Comparison of ENCODE assay signal across 8 cellular contexts in the genomic region with DNA sequence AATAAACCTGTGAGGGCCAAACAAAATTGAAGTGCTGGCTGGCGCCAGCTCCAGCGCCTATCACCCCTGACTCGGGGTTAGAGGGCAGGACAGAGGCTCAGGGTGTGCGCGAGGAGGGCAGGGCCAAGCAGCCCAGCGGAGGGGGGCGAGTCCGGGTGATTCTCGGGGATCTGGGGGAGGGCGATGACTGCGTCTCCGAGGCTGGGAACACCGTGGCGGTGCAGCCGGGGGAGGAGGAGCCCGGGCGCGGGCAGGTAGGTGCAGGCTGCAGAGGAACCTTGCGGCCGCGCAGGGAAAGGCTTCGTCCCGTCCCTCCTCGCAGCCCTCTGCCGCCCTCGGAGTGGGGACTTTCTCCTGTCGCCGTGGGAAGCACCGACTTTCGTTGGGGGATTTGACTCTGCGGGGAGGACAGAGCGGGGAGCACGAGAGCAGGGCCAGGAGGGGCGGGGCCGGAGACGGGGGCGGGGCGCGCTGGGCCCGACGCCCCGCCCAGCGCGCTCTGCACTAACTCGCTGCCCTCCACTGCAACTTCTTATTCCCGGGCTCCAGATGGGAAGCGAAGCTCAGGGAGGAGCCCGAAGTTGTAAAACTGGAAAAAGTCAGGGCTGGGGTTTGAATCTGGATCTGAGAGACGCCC. TPM values are rescaled to one million over a fixed set of nuclear protein-coding genes. Genes with fewer than 3 reads are reported as not detected.
DNase-seq lines count a peak whose midpoint lies in the region; ATAC-seq, FAIRE-seq and TF ChIP-seq lines count a peak whose summit lies in the region.

No MANE protein-coding gene starts in this region.

- H3K9me3 ChIP-seq in adrenal gland (replicated peaks in 1 of 3) = no peaks in the 10 kb centered on the region
- no peaks in the 10 kb centered on the region for H3K9me3 ChIP-seq in small intestine (ENCODE audit: control insufficient read depth, low read depth)

- H3K4me1 ChIP-seq in adrenal gland (replicated peaks in 1 of 2) (peaks cover 27 to 30% of the 10 kb centered on the region in 2 donors), small intestine (ENCODE audit: control insufficient read depth in 2 of 2, insufficient read depth in 1 of 2, low read depth in 1 of 2, low read length in 1 of 2) (peaks cover 3% of the 10 kb centered on the region in 2 donors)

- H3K27me3 ChIP-seq in HL-60 (ENCODE audit: insufficient read depth, poor library complexity, severe bottlenecking) (no peaks in the 10 kb centered on the region), adrenal gland (no peaks in the 10 kb centered on the region), small intestine (ENCODE audit: control insufficient read depth in 2 of 2, insufficient read depth in 2 of 2, low read length in 2 of 2) (no peaks in the 10 kb centered on the region)

- peak; percentile 40 for ATAC-seq in GM18505 (IDR thresholded peaks at IDR 0.05; ENCODE audit: unreplicated experiment)

- TF ChIP-seq CTCF in HL-60 (IDR thresholded peaks at IDR 0.05; ENCODE audit: insufficient read depth, low read length) (no peak), adrenal gland (IDR thresholded peaks at IDR 0.05) (no peak)

- DNase-seq in HL-60 (ENCODE audit: low read depth in 1 of 2, low spot score in 1 of 2) (no peak), SW480 (ENCODE audit: low spot score) (peak; percentile 66), adrenal gland (peak in 6 of 7 donors; percentile 37 to 67 (median 59)), hepatic stellate cell (ENCODE audit: low spot score) (peak; percentile 70), small intestine (peak; percentile 78), SHP77 (lab: John Stamatoyannopoulos, UW) (no peak), hippocampal formation (lab: John Stamatoyannopoulos, UW) (no peak)

- TF ChIP-seq POLR2A in GM18505 (IDR thresholded peaks at IDR 0.05; ENCODE audit: borderline replicate concordance, extremely low read depth, insufficient read depth, insufficient read length) (peak; percentile 42), adrenal gland (IDR thresholded peaks at IDR 0.05) (no peak)

- no peak for FAIRE-seq in small intestine (lab: Jason Lieb, UNC)

- 0 to 5% (median 3%) methylated on average over 18 to 49 of the region's 49 CpGs for WGBS in adrenal gland, 4 donors
- 2% methylated on average over 48 to 49 of the region's 49 CpGs for WGBS in small intestine, 3 donors

- H3K4me3 ChIP-seq in HL-60 (replicated peaks; ENCODE audit: insufficient read depth, low read length) (peak overlapping the region; percentile 7; the same call in 1 of the 2 replicates), adrenal gland (peak overlapping the region in 2 of 4 donors; percentile 18 to 55), small intestine (ENCODE audit: low read depth in 1 of 2, low read length in 2 of 2) (peak overlapping the region; percentile 19 to 43)

- H3K36me3 ChIP-seq in adrenal gland (replicated peaks in 1 of 2) (no peaks in the 10 kb centered on the region), small intestine (ENCODE audit: control insufficient read depth in 2 of 2, insufficient read depth in 2 of 2, low read length in 2 of 2) (no peaks in the 10 kb centered on the region)

- intact Hi-C loops in adrenal gland (cut with DNase I) = no loop called here

- H3K27ac ChIP-seq in HL-60 (replicated peaks) (peak overlapping the region; percentile 25; the same call in 1 of the 2 replicates), adrenal gland (peak overlapping the region in 1 of 5 donors; percentile 44), small intestine (ENCODE audit: low read depth in 1 of 2, low read length in 1 of 2) (peak overlapping the region in 1 of 2 donors; percentile 41)

RNA-seq across cellular contexts. Expression of a gene that starts 5.3 kb away (rescaled TPM):
- 10 to 100 TPM in 6 of 8 donors, 1 to 10 TPM in 2; 4.4 to 36.3 (median 15.5) TPM for total RNA-seq in adrenal gland
- polyA plus RNA-seq in adrenal gland (10 to 100 TPM in 2 of 3 donors, 1 to 10 TPM in 1; 2.3 to 19.8 (median 18.5) TPM), small intestine (10 to 100 TPM; 12.8 to 22.7 (median 18.6) TPM)

RNA-seq across cellular contexts. Expression of a gene that starts 11.5 kb away (rescaled TPM):
- total RNA-seq in adrenal gland = 100 to 1,000 TPM; 109 to 398 (median 164) TPM
- 100 to 1,000 TPM in 1 of 3 donors, 10 to 100 TPM in 2; 85.7 to 147 (median 97.4) TPM for polyA plus RNA-seq in adrenal gland
- polyA plus RNA-seq in small intestine = 100 to 1,000 TPM in 1 of 3 donors, 10 to 100 TPM in 2; 73.6 to 304 (median 91.9) TPM

RNA-seq across cellular contexts. Expression of a gene that starts 21.2 kb away (rescaled TPM):
- total RNA-seq in adrenal gland = not detected
- polyA plus RNA-seq in adrenal gland (not detected), small intestine (under 1 TPM in 1 of 3 donors, not detected in 2; 0.01 TPM)

RNA-seq across cellular contexts. Expression of a gene that starts 37.5 kb away (rescaled TPM):
- not detected for total RNA-seq in adrenal gland
- polyA plus RNA-seq in adrenal gland = not detected
- not detected for polyA plus RNA-seq in small intestine

RNA-seq across cellular contexts. Expression of a gene that starts 46.4 kb away (rescaled TPM):
- total RNA-seq in adrenal gland = under 1 TPM in 6 of 8 donors, not detected in 2; 0.11 to 0.69 (median 0.28) TPM
- polyA plus RNA-seq in adrenal gland (under 1 TPM in 2 of 3 donors, not detected in 1; 0.47 to 0.80 TPM), small intestine (10 to 100 TPM; 17.0 to 22.4 (median 20.3) TPM)

Comparison
In these comparisons a context has a peak if more than half of its experiments do, and no peak if none do; other contexts are left out.
1. DNase-seq: peak in SW480 (single experiment), adrenal gland (6 of 7), hepatic stellate cell (single experiment) and small intestine (single experiment); none in HL-60 (0 of 2), SHP77 (0 of 2) and hippocampal formation (0 of 2).